ENCODE assay signal across 26 cellular contexts in the genomic region with DNA sequence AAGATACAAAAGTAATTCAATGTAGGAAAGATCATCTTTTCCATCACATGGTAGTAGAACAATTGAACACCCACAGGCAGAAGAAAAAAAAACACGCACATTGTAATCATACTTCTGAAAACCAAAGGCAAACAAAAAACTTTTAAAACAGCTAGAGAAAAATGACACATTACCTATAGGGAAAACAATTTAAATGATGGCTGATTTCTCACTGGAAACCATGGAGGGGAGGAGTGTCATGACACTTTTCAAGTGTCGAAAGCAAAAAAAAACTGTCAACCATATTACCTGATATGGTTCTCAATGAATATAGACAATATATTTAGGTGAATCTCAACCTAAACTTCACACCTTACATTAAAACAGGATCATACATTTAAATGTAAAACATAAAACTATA. TPM values are rescaled to one million over a fixed set of nuclear protein-coding genes. Genes with fewer than 3 reads are reported as not detected.
A peak's percentile ranks its signal among the peaks of the same experiment; 100 is the strongest.
DNase-seq lines count a peak whose midpoint lies in the region; ATAC-seq, FAIRE-seq and TF ChIP-seq lines count a peak whose summit lies in the region.
"Had no signal": no experiment of that assay in that cellular context is flagged by ENCODE, and none has a peak within 500 bp of the region (broad histone marks: within the 10 kb centered on the region; RNA-seq: fewer than 3 reads in every experiment).

No MANE protein-coding gene starts in this region.

- H3K4me3 Mint-ChIP-seq in activated CD4-positive, alpha-beta T cell treated with anti-CD3 and anti-CD28 coated beads for 36 hours, result no peak overlapping the region
- no peak overlapping the region for H3K4me3 Mint-ChIP-seq in activated CD8-positive, alpha-beta T cell treated with anti-CD3 and anti-CD28 coated beads, Interleukin-2, amount 10 ng/mL, durations not matched to agents 7 days and 5 days
- H3K4me3 Mint-ChIP-seq: CD4-positive, CD25-positive, alpha-beta regulatory T cell; mesothelial cell of epicardium; WTC11 had no signal

- no peaks in the 10 kb centered on the region for H3K27me3 Mint-ChIP-seq in activated CD4-positive, alpha-beta T cell treated with anti-CD3 and anti-CD28 coated beads for 36 hours
- H3K27me3 Mint-ChIP-seq in activated CD8-positive, alpha-beta T cell treated with anti-CD3 and anti-CD28 coated beads, Interleukin-2, amount 10 ng/mL, durations not matched to agents 7 days and 5 days (ENCODE audit: low read depth), result no peaks in the 10 kb centered on the region
- H3K27me3 Mint-ChIP-seq: IgD-negative memory B cell; naive thymus-derived CD4-positive, alpha-beta T cell had no signal

- DNase-seq in activated CD4-positive, alpha-beta T cell treated with anti-CD3 and anti-CD28 coated beads for 36 hours, result no peak
- no peak for DNase-seq in activated CD4-positive, alpha-beta T cell treated with anti-CD3 and anti-CD28 coated beads for 4 hours
- DNase-seq in GM12865 (ENCODE audit: low read depth) (no peak), keratinocyte (ENCODE audit: low read depth, low spot score) (no peak), H4 (ENCODE audit: low spot score) (no peak), kidney (no peak), DMS79 (lab: John Stamatoyannopoulos, UW) (no peak)
- DNase-seq in activated CD8-positive, alpha-beta T cell treated with anti-CD3 and anti-CD28 coated beads, Interleukin-2, amount 10 ng/mL, durations not matched to agents 7 days and 5 days, result no peak
- DNase-seq: 8988T; dorsolateral prefrontal cortex; naive thymus-derived CD4-positive, alpha-beta T cell; NCI-H1048; NCI-H1694; NCI-H510A treated with DMSO at 0.1 percent for 48 hours; occipital lobe; psoas muscle; SHP77; T1000 had no signal

- TF ChIP-seq CTCF in GM12865 (IDR thresholded peaks at IDR 0.05; ENCODE audit: insufficient read depth, low read depth, low read length, missing control alignments) (no peak), keratinocyte (optimal IDR thresholded peaks at IDR 0.05 in 1 of 3, IDR thresholded peaks at IDR 0.05 in 1 of 3, conservative IDR thresholded peaks at IDR 0.05 in 1 of 3; ENCODE audit: extremely low read depth in 1 of 3, insufficient read depth in 2 of 3, low read length in 3 of 3) (no peak), kidney (IDR thresholded peaks at IDR 0.05; ENCODE audit: borderline replicate concordance, extremely low read depth, insufficient read depth) (no peak)

- CTCF ChIA-PET in activated CD4-positive, alpha-beta T cell treated with anti-CD3 and anti-CD28 coated beads for 36 hours (lab: Charles Lee), result interaction anchor here (0.8 to 2.4 kb wide), 9 partner anchors 9 to 120 kb away, joined by 3 to 21 read pairs (median 7); partner anchors contain the start of gene CD48
- CTCF ChIA-PET in activated CD8-positive, alpha-beta T cell treated with anti-CD3 and anti-CD28 coated beads, Interleukin-2, amount 10 ng/mL, durations not matched to agents 7 days and 5 days (lab: Charles Lee), result interaction anchor here (0.6 to 13.3 kb wide), 14 partner anchors 11 to 252 kb away, joined by 3 to 217 read pairs (median 5); no protein-coding TSS in a partner anchor

- FAIRE-seq in keratinocyte (lab: Jason Lieb, UNC) (peak; percentile 20), kidney (lab: Jason Lieb, UNC) (no peak)

- H2AFZ ChIP-seq in keratinocyte (ENCODE audit: control insufficient read depth, low read length), result no peak overlapping the region

- H3K27me3 ChIP-seq in keratinocyte (ENCODE audit: control insufficient read depth, extremely low read depth, insufficient read depth, low read length), result no peaks in the 10 kb centered on the region
- H3K27me3 ChIP-seq: tibial nerve had no signal

- POLR2A ChIA-PET in activated CD4-positive, alpha-beta T cell treated with anti-CD3 and anti-CD28 coated beads for 36 hours (lab: Charles Lee), result interaction anchor here (0.6 to 0.7 kb wide), 2 partner anchors 10 to 62 kb away, joined by 3 read pairs; no protein-coding TSS in a partner anchor
- POLR2A ChIA-PET in activated CD8-positive, alpha-beta T cell treated with anti-CD3 and anti-CD28 coated beads, Interleukin-2, amount 10 ng/mL, durations not matched to agents 7 days and 5 days (lab: Charles Lee), result interaction anchor here (0.6 to 5.0 kb wide), 7 partner anchors 13 to 102 kb away, joined by 3 to 27 read pairs (median 8); no protein-coding TSS in a partner anchor

- no peaks in the 10 kb centered on the region for H3K79me2 ChIP-seq in keratinocyte (ENCODE audit: control insufficient read depth, insufficient read depth, low read length)

- H3K36me3 Mint-ChIP-seq in activated CD4-positive, alpha-beta T cell treated with anti-CD3 and anti-CD28 coated beads for 36 hours (ENCODE audit: low read depth), result peaks cover 54% of the 10 kb centered on the region
- H3K36me3 Mint-ChIP-seq in activated CD8-positive, alpha-beta T cell treated with anti-CD3 and anti-CD28 coated beads, Interleukin-2, amount 10 ng/mL, durations not matched to agents 7 days and 5 days (ENCODE audit: low read depth), result peaks cover 66% of the 10 kb centered on the region
- H3K36me3 Mint-ChIP-seq: CD4-positive, CD25-positive, alpha-beta regulatory T cell; mesothelial cell of epicardium had no signal

- intact Hi-C loops in activated CD4-positive, alpha-beta T cell treated with anti-CD3 and anti-CD28 coated beads for 36 hours (cut with DNase I, micrococcal nuclease), result no loop called here
- intact Hi-C loops in kidney (cut with DNase I), result no loop called here

- H3K27ac Mint-ChIP-seq in activated CD4-positive, alpha-beta T cell treated with anti-CD3 and anti-CD28 coated beads for 36 hours, result peak overlapping the region; percentile 85
- peak overlapping the region; percentile 39 for H3K27ac Mint-ChIP-seq in activated CD8-positive, alpha-beta T cell treated with anti-CD3 and anti-CD28 coated beads, Interleukin-2, amount 10 ng/mL, durations not matched to agents 7 days and 5 days
- H3K27ac Mint-ChIP-seq: mesothelial cell of epicardium, WTC11 had no signal

- H3K27ac ChIP-seq in keratinocyte (ENCODE audit: control insufficient read depth, insufficient read depth, low read length), result no peak overlapping the region
- H3K27ac ChIP-seq in kidney (ENCODE audit: low read depth in 2 of 2, low read length in 2 of 2), result no peak overlapping the region
- H3K27ac ChIP-seq: dorsolateral prefrontal cortex, psoas muscle, tibial nerve had no signal

- no peak overlapping the region for H3K9ac ChIP-seq in keratinocyte (ENCODE audit: control insufficient read depth, extremely low read depth, insufficient read depth, low read length)
- no peak overlapping the region for H3K9ac ChIP-seq in kidney (ENCODE audit: low read length in 2 of 2)

- H3K9me3 Mint-ChIP-seq in activated CD4-positive, alpha-beta T cell treated with anti-CD3 and anti-CD28 coated beads for 36 hours (ENCODE audit: low read depth), result peaks cover 25% of the 10 kb centered on the region
- peaks cover 33% of the 10 kb centered on the region for H3K9me3 Mint-ChIP-seq in activated CD8-positive, alpha-beta T cell treated with anti-CD3 and anti-CD28 coated beads, Interleukin-2, amount 10 ng/mL, durations not matched to agents 7 days and 5 days (ENCODE audit: insufficient read depth)

- H3K36me3 ChIP-seq in keratinocyte (ENCODE audit: control insufficient read depth in 2 of 2, extremely low read depth in 1 of 2, insufficient read depth in 2 of 2, low read length in 2 of 2) (no peaks in the 10 kb centered on the region), kidney (ENCODE audit: control insufficient read depth in 1 of 2, insufficient read depth in 2 of 2, low read length in 2 of 2) (no peaks in the 10 kb centered on the region)
- H3K36me3 ChIP-seq: HAP-1, tibial nerve had no signal

- H3K4me1 Mint-ChIP-seq in activated CD4-positive, alpha-beta T cell treated with anti-CD3 and anti-CD28 coated beads for 36 hours, result peaks cover 69% of the 10 kb centered on the region
- peaks cover 69% of the 10 kb centered on the region for H3K4me1 Mint-ChIP-seq in activated CD8-positive, alpha-beta T cell treated with anti-CD3 and anti-CD28 coated beads, Interleukin-2, amount 10 ng/mL, durations not matched to agents 7 days and 5 days (ENCODE audit: low read depth)
- H3K4me1 Mint-ChIP-seq: mesothelial cell of epicardium, WTC11 had no signal

- H3K4me1 ChIP-seq in keratinocyte (ENCODE audit: control insufficient read depth, extremely low read depth, insufficient read depth, low read length) (peaks cover 10% of the 10 kb centered on the region), kidney (ENCODE audit: control insufficient read depth in 1 of 2, insufficient read depth in 1 of 2, low read depth in 1 of 2, low read length in 2 of 2) (no peaks in the 10 kb centered on the region)
- H3K4me1 ChIP-seq: HAP-1, psoas muscle, tibial nerve had no signal

- dilution Hi-C loops in keratinocyte (cut with MboI; ENCODE audit: extremely low pct_ligation_motif_present, low sequenced_read_pairs), result no loop called here

- ATAC-seq in activated CD4-positive, alpha-beta T cell treated with anti-CD3 and anti-CD28 coated beads for 36 hours, result no peak
- no peak for ATAC-seq in activated CD8-positive, alpha-beta T cell treated with anti-CD3 and anti-CD28 coated beads, Interleukin-2, amount 10 ng/mL, durations not matched to agents 7 days and 5 days
- ATAC-seq: psoas muscle, WTC11 had no signal

- H3K4me2 ChIP-seq in keratinocyte (ENCODE audit: control insufficient read depth, extremely low read depth, insufficient read depth, low read depth, low read length), result no peak overlapping the region

- no peaks in the 10 kb centered on the region for H3K9me1 ChIP-seq in keratinocyte (ENCODE audit: control insufficient read depth, extremely low read depth, insufficient read depth, low read length)

- H4K20me1 ChIP-seq in keratinocyte (ENCODE audit: control insufficient read depth, extremely low read depth, insufficient read depth, low read length), result no peaks in the 10 kb centered on the region

- H3K9me3 ChIP-seq in keratinocyte (ENCODE audit: control insufficient read depth, low read depth, low read length) (no peaks in the 10 kb centered on the region), kidney (ENCODE audit: control insufficient read depth in 1 of 2, low read length in 2 of 2) (peaks cover 0 to 7% of the 10 kb centered on the region in 2 donors)
- H3K9me3 ChIP-seq: HAP-1, psoas muscle had no signal

- H3K4me3 ChIP-seq in GM12865 (ENCODE audit: low read depth, low read length) (peak overlapping the region; percentile 68), keratinocyte (ENCODE audit: control insufficient read depth in 2 of 3, extremely low read depth in 1 of 3, insufficient read depth in 2 of 3, low read depth in 1 of 3, low read length in 3 of 3) (no peak overlapping the region), kidney (ENCODE audit: low read length in 2 of 2) (no peak overlapping the region)
- H3K4me3 ChIP-seq: dorsolateral prefrontal cortex, HAP-1, psoas muscle, tibial nerve had no signal

RNA-seq across cellular contexts. Expression of gene SLAMF7, which starts 0.8 kb away (rescaled TPM):
- total RNA-seq in activated CD4-positive, alpha-beta T cell treated with anti-CD3 and anti-CD28 coated beads for 36 hours, result 10 to 100 TPM; 35.9 to 40.3 TPM
- 100 to 1,000 TPM in 1 of 2 experiments, 10 to 100 TPM in 1; 88.5 to 102 TPM for total RNA-seq in activated CD8-positive, alpha-beta T cell treated with anti-CD3 and anti-CD28 coated beads, Interleukin-2, amount 10 ng/mL, durations not matched to agents 7 days and 5 days
- polyA plus RNA-seq in keratinocyte (21.9 to 56.5 TPM (median 31.0 TPM) in 3 replicates), kidney (ENCODE audit: insufficient read depth, low read depth, low replicate concordance) (0.65 TPM)
- 12.7 TPM for polyA plus RNA-seq in keratinocyte (2011; ENCODE audit: low read depth)
- 12.2 and 22.4 TPM in 2 replicates for polyA plus RNA-seq in keratinocyte (2011; cell fraction: cytosol; rRNA removed)
- 51.1 and 54.1 TPM in 2 replicates for polyA plus RNA-seq in keratinocyte (2011; cell fraction: nucleus; rRNA removed)
- polyA plus RNA-seq in keratinocyte (2012; ENCODE audit: low replicate concordance), result 14.8 and 28.6 TPM in 2 replicates
- polyA minus RNA-seq in keratinocyte, result 20.1 to 43.2 TPM (median 25.3 TPM) in 3 replicates
- 8.2 TPM for polyA minus RNA-seq in keratinocyte (2011; cell fraction: cytosol; rRNA and poly(A)+ RNA removed)
- 45.1 and 65.6 TPM in 2 replicates for polyA minus RNA-seq in keratinocyte (2011; cell fraction: nucleus; rRNA and poly(A)+ RNA removed)
- total RNA-seq in H4 (2014; rRNA removed; shearing (Covaris generic)), result 1.8 and 2.5 TPM in 2 replicates
- total RNA-seq in kidney, result 13.9 TPM
- total RNA-seq: cerebellum, fibroblast of lung, mesothelial cell of epicardium, occipital lobe had no signal
- polyA plus RNA-seq: fibroblast of lung had no signal

RNA-seq across cellular contexts. Expression of gene CD48, which starts 26.6 kb away (rescaled TPM):
- total RNA-seq in activated CD4-positive, alpha-beta T cell treated with anti-CD3 and anti-CD28 coated beads for 36 hours, result 100 to 1,000 TPM; 180 to 217 TPM
- 100 to 1,000 TPM; 325 to 327 TPM for total RNA-seq in activated CD8-positive, alpha-beta T cell treated with anti-CD3 and anti-CD28 coated beads, Interleukin-2, amount 10 ng/mL, durations not matched to agents 7 days and 5 days
- polyA plus RNA-seq in keratinocyte (0.07 to 0.30 TPM (median 0.08 TPM) in 3 replicates), kidney (ENCODE audit: insufficient read depth, low read depth, low replicate concordance) (3.2 TPM)
- not detected for polyA plus RNA-seq in keratinocyte (2011; ENCODE audit: low read depth)
- 0.06 TPM in 1 of 2 replicates, not detected in the other for polyA plus RNA-seq in keratinocyte (2011; cell fraction: cytosol; rRNA removed)
- polyA plus RNA-seq in keratinocyte (2011; cell fraction: nucleus; rRNA removed), result 0.20 TPM in 1 of 2 replicates, not detected in the other
- not detected in 2 replicates for polyA plus RNA-seq in keratinocyte (2012; ENCODE audit: low replicate concordance)
- polyA minus RNA-seq in keratinocyte, result not detected in 3 replicates
- not detected for polyA minus RNA-seq in keratinocyte (2011; cell fraction: cytosol; rRNA and poly(A)+ RNA removed)
- polyA minus RNA-seq in keratinocyte (2011; cell fraction: nucleus; rRNA and poly(A)+ RNA removed), result not detected in 2 replicates
- not detected in 2 replicates for total RNA-seq in H4 (2014; rRNA removed; shearing (Covaris generic))
- 20.5 TPM for total RNA-seq in kidney
- total RNA-seq: fibroblast of lung had no signal
- polyA plus RNA-seq: fibroblast of lung had no signal

RNA-seq across cellular contexts. Expression of gene LY9, which starts 57.7 kb away (rescaled TPM):
- 10 to 100 TPM in 1 of 2 experiments, 1 to 10 TPM in 1; 10.0 to 11.0 TPM for total RNA-seq in activated CD4-positive, alpha-beta T cell treated with anti-CD3 and anti-CD28 coated beads for 36 hours
- total RNA-seq in activated CD8-positive, alpha-beta T cell treated with anti-CD3 and anti-CD28 coated beads, Interleukin-2, amount 10 ng/mL, durations not matched to agents 7 days and 5 days, result 10 to 100 TPM; 24.7 to 24.9 TPM
- not detected in 3 replicates for polyA plus RNA-seq in keratinocyte
- polyA plus RNA-seq in keratinocyte (2011; ENCODE audit: low read depth), result not detected
- polyA plus RNA-seq in keratinocyte (2011; cell fraction: cytosol; rRNA removed), result 0.05 TPM in 1 of 2 replicates, not detected in the other
- 0.04 TPM in 1 of 2 replicates, not detected in the other for polyA plus RNA-seq in keratinocyte (2011; cell fraction: nucleus; rRNA removed)
- polyA plus RNA-seq in keratinocyte (2012; ENCODE audit: low replicate concordance), result 0.23 TPM in 1 of 2 replicates, not detected in the other
- polyA minus RNA-seq in keratinocyte, result not detected in 3 replicates
- polyA minus RNA-seq in keratinocyte (2011; cell fraction: cytosol; rRNA and poly(A)+ RNA removed), result not detected
- polyA minus RNA-seq in keratinocyte (2011; cell fraction: nucleus; rRNA and poly(A)+ RNA removed), result not detected in 2 replicates
- not detected in 2 replicates for total RNA-seq in H4 (2014; rRNA removed; shearing (Covaris generic))
- 3.5 TPM for total RNA-seq in kidney
- polyA plus RNA-seq in kidney (ENCODE audit: insufficient read depth, low read depth, low replicate concordance), result 0.41 TPM
- total RNA-seq: cerebellum, fibroblast of lung, mesothelial cell of epicardium, occipital lobe, WTC11 had no signal
- polyA plus RNA-seq: fibroblast of lung had no signal

Comparison
In these comparisons a context has a peak if more than half of its experiments do, and no peak if none do; other contexts are left out.
1. RNA of gene CD48, which starts 26.6 kb away (total RNA-seq): 325 to 327 TPM in activated CD8-positive, alpha-beta T cell treated with anti-CD3 and anti-CD28 coated beads, Interleukin-2, amount 10 ng/mL, durations not matched to agents 7 days and 5 days, 180 to 217 TPM in activated CD4-positive, alpha-beta T cell treated with anti-CD3 and anti-CD28 coated beads for 36 hours and 20.5 TPM in kidney (single experiment); not detected in H4; every median in the first group is over 10 times any median in the second.